1 cellular context compared by ENCODE assay signal in genomic region chr1:52435650-52436049, GRCh38.
TF ChIP-seq lines count a peak whose summit lies in the region.

No MANE protein-coding gene starts in this region.

TF ChIP-seq in WTC11, 78 proteins besides CTCF, POLR2A, EP300 and RAD21 (continued from another document):
- TF ChIP-seq E2F1 (CRISPR knock-in tag; IDR thresholded peaks at IDR 0.05) (no peak), TEAD1 (CRISPR knock-in tag; IDR thresholded peaks at IDR 0.05) (no peak), ZNF416 (CRISPR knock-in tag; IDR thresholded peaks at IDR 0.05) (no peak), ELF4 (CRISPR knock-in tag; IDR thresholded peaks at IDR 0.05; ENCODE audit: low read depth) (no peak), ZNF425 (CRISPR knock-in tag; conservative IDR thresholded peaks at IDR 0.05) (no peak), NFYB (CRISPR knock-in tag; conservative IDR thresholded peaks at IDR 0.05; ENCODE audit: low read depth) (no peak), GRHL2 (CRISPR knock-in tag; IDR thresholded peaks at IDR 0.05; ENCODE audit: insufficient replicate concordance, severe bottlenecking) (no peak), ZBTB43 (CRISPR knock-in tag; IDR thresholded peaks at IDR 0.05) (no peak), GTF2I (CRISPR knock-in tag; conservative IDR thresholded peaks at IDR 0.05) (no peak), ZNF423 (CRISPR knock-in tag; IDR thresholded peaks at IDR 0.05) (no peak), FOXJ3 (CRISPR knock-in tag; IDR thresholded peaks at IDR 0.05; ENCODE audit: borderline replicate concordance) (no peak), GABPB1 (CRISPR knock-in tag; IDR thresholded peaks at IDR 0.05) (no peak), KAT7 (CRISPR knock-in tag; IDR thresholded peaks at IDR 0.05; ENCODE audit: borderline replicate concordance) (no peak)
